In the genomic region with DNA sequence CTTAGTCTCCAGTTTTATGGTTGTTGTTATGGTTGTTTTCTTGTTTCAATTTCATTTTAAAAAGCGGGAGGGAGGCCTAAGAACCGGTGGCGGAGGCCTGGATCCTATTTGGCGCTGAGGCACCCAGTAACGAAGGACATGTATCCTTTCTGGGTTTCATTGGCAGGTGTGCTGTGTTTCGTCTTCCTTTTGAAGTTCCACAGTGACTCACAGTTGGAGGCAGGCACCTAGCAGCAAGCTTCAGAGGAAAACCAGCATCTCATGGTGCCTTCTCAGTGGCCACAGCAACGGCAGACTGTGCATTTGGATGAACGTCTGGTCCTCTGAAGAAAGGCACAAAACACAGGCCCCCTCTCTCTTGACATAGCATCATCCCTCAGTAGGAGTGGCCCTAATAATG, we compare ENCODE assay signal across 8 cellular contexts.
"Had no signal": no experiment of that assay in that cellular context is flagged by ENCODE, and none has a peak within 500 bp of the region (broad histone marks: within the 10 kb centered on the region; RNA-seq: fewer than 3 reads in every experiment).

No MANE protein-coding gene starts in this region.

- ATAC-seq: HepG2 had no signal

- H3K9ac ChIP-seq: GM23248, KMS-11 had no signal

- H3K4me3 Mint-ChIP-seq: H9, IgD-negative memory B cell had no signal

- H3K27me3 Mint-ChIP-seq: IgD-negative memory B cell had no signal

- H3K9me3 Mint-ChIP-seq: H9 had no signal

- H2AFZ ChIP-seq: GM23248 had no signal

- H3K4me3 ChIP-seq: GM23248 had no signal

- H3K4me2 ChIP-seq: KMS-11 had no signal

- H3K27ac Mint-ChIP-seq: IgD-negative memory B cell had no signal

- H3K27ac ChIP-seq: GM23248, HL-60, KMS-11 had no signal

- DNase-seq: GM23248, H9, HCEC 1CT, KBM-7 had no signal

- H3K4me1 Mint-ChIP-seq: IgD-negative memory B cell had no signal

- H3K36me3 Mint-ChIP-seq: IgD-negative memory B cell had no signal
